ENCODE assay signal across 9 cellular contexts in the genomic region with DNA sequence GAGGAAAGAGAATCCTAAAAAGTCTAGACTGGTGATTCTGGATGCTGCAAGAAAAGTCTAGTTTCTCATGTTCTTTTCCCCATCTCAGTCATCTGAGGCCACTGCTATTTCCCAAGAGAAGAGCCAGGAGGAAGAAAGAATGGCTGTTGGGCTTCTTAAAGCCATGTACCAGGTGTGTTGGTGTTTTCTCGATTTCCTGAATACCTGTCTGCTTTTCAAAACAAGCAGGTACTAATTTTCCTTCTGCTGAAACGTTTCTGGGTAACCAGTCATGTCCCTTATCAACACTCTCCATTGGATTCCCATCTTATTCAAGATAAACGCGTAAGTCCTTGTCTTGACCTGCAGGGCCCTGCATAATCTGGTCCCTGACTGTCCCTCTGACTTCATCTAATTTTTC. TPM values are rescaled to one million over a fixed set of nuclear protein-coding genes. Genes with fewer than 3 reads are reported as not detected.
A peak's percentile ranks its signal among the peaks of the same experiment; 100 is the strongest.
DNase-seq lines count a peak whose midpoint lies in the region; ATAC-seq, FAIRE-seq and TF ChIP-seq lines count a peak whose summit lies in the region.
"Had no signal": no experiment of that assay in that cellular context is flagged by ENCODE, and none has a peak within 500 bp of the region (broad histone marks: within the 10 kb centered on the region; RNA-seq: fewer than 3 reads in every experiment).

No MANE protein-coding gene starts in this region.

- no peak overlapping the region for H3K9ac ChIP-seq in keratinocyte (ENCODE audit: control insufficient read depth, extremely low read depth, insufficient read depth, low read length)

- H3K4me3 Mint-ChIP-seq in activated T-helper 2 cell treated with anti-CD3 and anti-CD28 coated beads, Interferon-gamma antibody, Interleukin-2, Interleukin-4, amounts not matched to agents 10 μg/mL and 5 μg/mL and 100 μg/mL, durations not matched to agents 14 hours and 24 hours and 36 hours (ENCODE audit: low read depth), result peak overlapping the region; percentile 95

- H4K20me1 ChIP-seq in keratinocyte (ENCODE audit: control insufficient read depth, extremely low read depth, insufficient read depth, low read length), result no peaks in the 10 kb centered on the region

- H3K36me3 Mint-ChIP-seq in activated T-helper 2 cell treated with anti-CD3 and anti-CD28 coated beads, Interferon-gamma antibody, Interleukin-2, Interleukin-4, amounts not matched to agents 10 μg/mL and 5 μg/mL and 100 μg/mL, durations not matched to agents 14 hours and 24 hours and 36 hours (ENCODE audit: low read depth), result peaks cover 37% of the 10 kb centered on the region

- H3K9me3 ChIP-seq in heart left ventricle (peaks cover 0 to 43% (median 9%) of the 10 kb centered on the region in 12 donors), keratinocyte (ENCODE audit: control insufficient read depth, low read depth, low read length) (no peaks in the 10 kb centered on the region), tibial artery (peaks cover 0 to 23% (median 7%) of the 10 kb centered on the region in 3 donors)

- peak overlapping the region; percentile 85 for H3K27ac Mint-ChIP-seq in activated T-helper 2 cell treated with anti-CD3 and anti-CD28 coated beads, Interferon-gamma antibody, Interleukin-2, Interleukin-4, amounts not matched to agents 10 μg/mL and 5 μg/mL and 100 μg/mL, durations not matched to agents 14 hours and 24 hours and 36 hours

- H3K27me3 ChIP-seq in heart left ventricle (no peaks in the 10 kb centered on the region), keratinocyte (ENCODE audit: control insufficient read depth, extremely low read depth, insufficient read depth, low read length) (no peaks in the 10 kb centered on the region), tibial artery (no peaks in the 10 kb centered on the region)

- H3K4me1 Mint-ChIP-seq in activated T-helper 2 cell treated with anti-CD3 and anti-CD28 coated beads, Interferon-gamma antibody, Interleukin-2, Interleukin-4, amounts not matched to agents 10 μg/mL and 5 μg/mL and 100 μg/mL, durations not matched to agents 14 hours and 24 hours and 36 hours (ENCODE audit: low read depth), result peaks cover 19% of the 10 kb centered on the region

- no peaks in the 10 kb centered on the region for H3K9me1 ChIP-seq in keratinocyte (ENCODE audit: control insufficient read depth, extremely low read depth, insufficient read depth, low read length)

- H3K36me3 ChIP-seq in heart left ventricle (peaks cover 0 to 30% (median 16%) of the 10 kb centered on the region in 9 donors), keratinocyte (ENCODE audit: control insufficient read depth in 2 of 2, extremely low read depth in 1 of 2, insufficient read depth in 2 of 2, low read length in 2 of 2) (no peaks in the 10 kb centered on the region), tibial artery (peaks cover 18 to 37% (median 29%) of the 10 kb centered on the region in 3 donors)

- H3K4me2 ChIP-seq in keratinocyte (ENCODE audit: control insufficient read depth, extremely low read depth, insufficient read depth, low read depth, low read length), result peak overlapping the region; percentile 95

- no peaks in the 10 kb centered on the region for H3K27me3 Mint-ChIP-seq in activated T-helper 2 cell treated with anti-CD3 and anti-CD28 coated beads, Interferon-gamma antibody, Interleukin-2, Interleukin-4, amounts not matched to agents 10 μg/mL and 5 μg/mL and 100 μg/mL, durations not matched to agents 14 hours and 24 hours and 36 hours (ENCODE audit: low read depth)
- H3K27me3 Mint-ChIP-seq: dendritic cell treated with granulocyte-macrophage colony-stimulating factor and Interleukin-4, amounts not matched to agents 40 ng/mL and 50 ng/mL, for 4 days had no signal

- TF ChIP-seq POLR2A in heart left ventricle (IDR thresholded peaks at IDR 0.05), result no peak

- FAIRE-seq in keratinocyte (lab: Jason Lieb, UNC), result no peak

- H3K27ac ChIP-seq in heart left ventricle (no peak overlapping the region), keratinocyte (ENCODE audit: control insufficient read depth, insufficient read depth, low read length) (no peak overlapping the region), tibial artery (peak overlapping the region in 1 of 2 donors; percentile 90)

- DNase-seq in heart left ventricle, result no peak
- no peak for DNase-seq in Right ventricle myocardium superior
- no peak for DNase-seq in activated T-helper 2 cell treated with anti-CD3 and anti-CD28 coated beads, Interferon-gamma antibody, Interleukin-2, Interleukin-4, amounts not matched to agents 10 μg/mL and 5 μg/mL and 100 μg/mL, durations not matched to agents 14 hours and 24 hours and 36 hours (ENCODE audit: low spot score)
- no peak for DNase-seq in keratinocyte (ENCODE audit: low read depth, low spot score)
- no peak for DNase-seq in tibial artery
- DNase-seq in HK-2 (ENCODE audit: unreplicated experiment), result no peak
- no peak for DNase-seq in AG08395 (ENCODE audit: low spot score)
- DNase-seq in occipital lobe (lab: John Stamatoyannopoulos, UW), result no peak

- peaks cover 5% of the 10 kb centered on the region for H3K79me2 ChIP-seq in keratinocyte (ENCODE audit: control insufficient read depth, insufficient read depth, low read length)

- H3K4me3 ChIP-seq in heart left ventricle (peak overlapping the region in 10 of 12 donors; percentile 75 to 95 (median 80)), keratinocyte (ENCODE audit: control insufficient read depth in 2 of 3, extremely low read depth in 1 of 3, insufficient read depth in 2 of 3, low read depth in 1 of 3, low read length in 3 of 3) (peak overlapping the region in 1 of 3 experiments; percentile 88), tibial artery (peak overlapping the region; percentile 73 to 74)

- WGBS in heart left ventricle, 4 donors, result 74 to 80% (median 77%) methylated on average over 4 of the region's 4 CpGs

- TF ChIP-seq CTCF in heart left ventricle (IDR thresholded peaks at IDR 0.05), result no peak
- no peak for TF ChIP-seq CTCF in keratinocyte (optimal IDR thresholded peaks at IDR 0.05 in 1 of 3, IDR thresholded peaks at IDR 0.05 in 1 of 3, conservative IDR thresholded peaks at IDR 0.05 in 1 of 3; ENCODE audit: extremely low read depth in 1 of 3, insufficient read depth in 2 of 3, low read length in 3 of 3)
- no peak for TF ChIP-seq CTCF in tibial artery (IDR thresholded peaks at IDR 0.05)

- peaks cover 14% of the 10 kb centered on the region for H3K9me3 Mint-ChIP-seq in activated T-helper 2 cell treated with anti-CD3 and anti-CD28 coated beads, Interferon-gamma antibody, Interleukin-2, Interleukin-4, amounts not matched to agents 10 μg/mL and 5 μg/mL and 100 μg/mL, durations not matched to agents 14 hours and 24 hours and 36 hours

- ATAC-seq in heart left ventricle (no peak), Right ventricle myocardium superior (ENCODE audit: poor library complexity) (no peak)

- H2AFZ ChIP-seq in keratinocyte (ENCODE audit: control insufficient read depth, low read length), result no peak overlapping the region

- H3K4me1 ChIP-seq in heart left ventricle (peaks cover 0 to 32% (median 25%) of the 10 kb centered on the region in 12 donors), keratinocyte (ENCODE audit: control insufficient read depth, extremely low read depth, insufficient read depth, low read length) (peaks cover 6% of the 10 kb centered on the region), tibial artery (peaks cover 0 to 28% (median 16%) of the 10 kb centered on the region in 4 donors)

- dilution Hi-C loops in keratinocyte (cut with MboI; ENCODE audit: extremely low pct_ligation_motif_present, low sequenced_read_pairs), result no loop called here

- intact Hi-C loops in heart left ventricle (cut with DNase I), result loop anchor here in 2 of 10 donors (5.0 kb wide), 2 partner anchors 37 to 42 kb away; partner anchors contain the start of gene ZNF793 (in 1 of the 2)
- intact Hi-C loops in Right ventricle myocardium superior (cut with DNase I), result loop anchor here (2.0 kb wide), 1 partner anchor 35 kb away; no protein-coding TSS in a partner anchor
- intact Hi-C loops in activated T-helper 2 cell treated with anti-CD3 and anti-CD28 coated beads, Interferon-gamma antibody, Interleukin-2, Interleukin-4, amounts not matched to agents 10 μg/mL and 5 μg/mL and 100 μg/mL, durations not matched to agents 14 hours and 24 hours and 36 hours (cut with micrococcal nuclease), result no loop called here
- intact Hi-C loops in tibial artery (cut with DNase I; ENCODE audit: low total_unique reads), result loop anchor here (10.0 kb wide), 1 partner anchor 125 kb away; the partner anchor contains the start of genes ZNF540 and ZNF571

RNA-seq across cellular contexts. Expression of gene ZNF570, which starts 1.1 kb away (rescaled TPM):
- 10 to 100 TPM in 1 of 9 donors, 1 to 10 TPM in 8; 5.3 to 11.4 (median 7.0) TPM for total RNA-seq in heart left ventricle
- 1 to 10 TPM; 2.6 to 4.4 TPM for polyA plus RNA-seq in heart left ventricle
- 6.7 TPM for total RNA-seq in Right ventricle myocardium superior
- total RNA-seq in activated T-helper 2 cell treated with anti-CD3 and anti-CD28 coated beads, Interferon-gamma antibody, Interleukin-2, Interleukin-4, amounts not matched to agents 10 μg/mL and 5 μg/mL and 100 μg/mL, durations not matched to agents 14 hours and 24 hours and 36 hours, result 2.3 and 2.6 TPM in 2 replicates
- 1.6 to 2.9 TPM (median 1.9 TPM) in 3 replicates for polyA plus RNA-seq in keratinocyte
- 5.7 TPM for polyA plus RNA-seq in keratinocyte (2011; ENCODE audit: low read depth)
- 1.2 and 2.1 TPM in 2 replicates for polyA plus RNA-seq in keratinocyte (2011; cell fraction: cytosol; rRNA removed)
- polyA plus RNA-seq in keratinocyte (2011; cell fraction: nucleus; rRNA removed), result 2.6 and 5.2 TPM in 2 replicates
- 1.8 TPM in 2 replicates for polyA plus RNA-seq in keratinocyte (2012; ENCODE audit: low replicate concordance)
- 1.1 to 6.2 TPM (median 4.5 TPM) in 3 replicates for polyA minus RNA-seq in keratinocyte
- 2.1 TPM for polyA minus RNA-seq in keratinocyte (2011; cell fraction: cytosol; rRNA and poly(A)+ RNA removed)
- 2.4 and 5.4 TPM in 2 replicates for polyA minus RNA-seq in keratinocyte (2011; cell fraction: nucleus; rRNA and poly(A)+ RNA removed)
- 32.4 TPM for total RNA-seq in occipital lobe

RNA-seq across cellular contexts. Expression of gene ZNF569, which starts 3.0 kb away (rescaled TPM):
- total RNA-seq in heart left ventricle (1 to 10 TPM; 5.4 to 8.0 (median 6.1) TPM), Right ventricle myocardium superior (5.2 TPM), occipital lobe (28.7 TPM)
- polyA plus RNA-seq in heart left ventricle (1 to 10 TPM; 2.6 to 4.4 TPM), keratinocyte (2.1 to 2.9 TPM (median 2.1 TPM) in 3 replicates)
- 3.5 and 3.8 TPM in 2 replicates for total RNA-seq in activated T-helper 2 cell treated with anti-CD3 and anti-CD28 coated beads, Interferon-gamma antibody, Interleukin-2, Interleukin-4, amounts not matched to agents 10 μg/mL and 5 μg/mL and 100 μg/mL, durations not matched to agents 14 hours and 24 hours and 36 hours
- 2.4 TPM for polyA plus RNA-seq in keratinocyte (2011; ENCODE audit: low read depth)
- 1.7 and 2.9 TPM in 2 replicates for polyA plus RNA-seq in keratinocyte (2011; cell fraction: cytosol; rRNA removed)
- 4.0 and 4.4 TPM in 2 replicates for polyA plus RNA-seq in keratinocyte (2011; cell fraction: nucleus; rRNA removed)
- polyA plus RNA-seq in keratinocyte (2012; ENCODE audit: low replicate concordance), result 1.5 and 2.2 TPM in 2 replicates
- 2.7 to 5.7 TPM (median 3.0 TPM) in 3 replicates for polyA minus RNA-seq in keratinocyte
- polyA minus RNA-seq in keratinocyte (2011; cell fraction: cytosol; rRNA and poly(A)+ RNA removed), result 2.5 TPM
- 5.7 and 6.3 TPM in 2 replicates for polyA minus RNA-seq in keratinocyte (2011; cell fraction: nucleus; rRNA and poly(A)+ RNA removed)

RNA-seq across cellular contexts. Expression of gene ZNF793, which starts 36.5 kb away (rescaled TPM):
- total RNA-seq in heart left ventricle (1 to 10 TPM; 2.8 to 7.9 (median 6.2) TPM), Right ventricle myocardium superior (5.7 TPM), occipital lobe (51.3 TPM)
- polyA plus RNA-seq in heart left ventricle (1 to 10 TPM; 4.1 to 4.9 TPM), keratinocyte (4.3 to 6.8 TPM (median 6.1 TPM) in 3 replicates)
- 0.32 and 0.66 TPM in 2 replicates for total RNA-seq in activated T-helper 2 cell treated with anti-CD3 and anti-CD28 coated beads, Interferon-gamma antibody, Interleukin-2, Interleukin-4, amounts not matched to agents 10 μg/mL and 5 μg/mL and 100 μg/mL, durations not matched to agents 14 hours and 24 hours and 36 hours
- 2.1 TPM for polyA plus RNA-seq in keratinocyte (2011; ENCODE audit: low read depth)
- 3.3 and 3.9 TPM in 2 replicates for polyA plus RNA-seq in keratinocyte (2011; cell fraction: cytosol; rRNA removed)
- 14.4 and 16.1 TPM in 2 replicates for polyA plus RNA-seq in keratinocyte (2011; cell fraction: nucleus; rRNA removed)
- polyA plus RNA-seq in keratinocyte (2012; ENCODE audit: low replicate concordance), result 2.9 and 3.9 TPM in 2 replicates
- polyA minus RNA-seq in keratinocyte, result 1.2 to 7.7 TPM (median 7.3 TPM) in 3 replicates
- polyA minus RNA-seq in keratinocyte (2011; cell fraction: cytosol; rRNA and poly(A)+ RNA removed), result 3.6 TPM
- polyA minus RNA-seq in keratinocyte (2011; cell fraction: nucleus; rRNA and poly(A)+ RNA removed), result 4.3 and 13.6 TPM in 2 replicates
